21 cellular contexts compared by ENCODE assay signal in genomic region chr15:49990835-49991540, GRCh38.
DNase-seq lines count a peak whose midpoint lies in the region; ATAC-seq and TF ChIP-seq lines count a peak whose summit lies in the region.
"Had no signal": no experiment of that assay in that cellular context is flagged by ENCODE, and none has a peak within 500 bp of the region (broad histone marks: within the 10 kb centered on the region; RNA-seq: fewer than 3 reads in every experiment).

No MANE protein-coding gene starts in this region.

- no peaks in the 10 kb centered on the region for H3K27me3 ChIP-seq in sigmoid colon
- H3K27me3 ChIP-seq: esophagus squamous epithelium, neural progenitor cell, tibial artery had no signal

- H3K4me3 ChIP-seq in AG10803 (ENCODE audit: low read length) (no peak overlapping the region), fibroblast of pulmonary artery (replicated peaks; ENCODE audit: low read depth, low read length) (no peak overlapping the region), sigmoid colon (no peak overlapping the region)
- H3K4me3 ChIP-seq: esophagus squamous epithelium, neural progenitor cell, tibial artery had no signal

- intact Hi-C loops in sigmoid colon (cut with DNase I) = no loop called here
- intact Hi-C loops in left ventricle myocardium superior (cut with micrococcal nuclease) = no loop called here

- TF ChIP-seq EP300 in sigmoid colon (IDR thresholded peaks at IDR 0.05) = peak in 1 of 4 donors; percentile 36

- TF ChIP-seq CTCF in AG10803 (conservative IDR thresholded peaks at IDR 0.05; ENCODE audit: low read length) (no peak), fibroblast of pulmonary artery (IDR thresholded peaks at IDR 0.05; ENCODE audit: low read length, missing control alignments) (no peak), sigmoid colon (IDR thresholded peaks at IDR 0.05) (no peak)

- peaks cover 0 to 92% (median 75%) of the 10 kb centered on the region in 4 donors for H3K4me1 ChIP-seq in sigmoid colon
- H3K4me1 ChIP-seq: Caco-2 had no signal

- WGBS in sigmoid colon, 2 donors = 83 to 87% methylated on average over 6 of the region's 6 CpGs

- no peak for TF ChIP-seq POLR2A in sigmoid colon (IDR thresholded peaks at IDR 0.05)

- ATAC-seq in HG02938 (IDR thresholded peaks at IDR 0.05; ENCODE audit: unreplicated experiment) (no peak), GM19035 (IDR thresholded peaks at IDR 0.05; ENCODE audit: unreplicated experiment) (no peak), left ventricle myocardium superior (no peak)
- ATAC-seq: activated naive CD4-positive, alpha-beta T cell treated with anti-CD3 and anti-CD28 coated beads, Interleukin-2, amount 50 U/mL, for 72 hours; activated T-cell treated with anti-CD3 and anti-CD28 coated beads, Interleukin-2, amount 50 U/mL, for 72 hours; stimulated activated effector memory CD8-positive, alpha-beta T cell treated with anti-CD3 and anti-CD28 coated beads, Interleukin-12 subunit alpha, Interleukin-12 subunit beta, amount 100 ng/mL, for 72 hours; WTC11 had no signal

- H3K9me3 ChIP-seq in sigmoid colon = no peaks in the 10 kb centered on the region
- H3K9me3 ChIP-seq: Caco-2, esophagus squamous epithelium, tibial artery had no signal

- H3K27ac ChIP-seq in sigmoid colon = peak overlapping the region; percentile 39 to 76 (median 60)
- H3K27ac ChIP-seq: neural progenitor cell had no signal

- peak; percentile 86 for DNase-seq in AG10803 (ENCODE audit: low read depth)
- DNase-seq in NCI-H526 treated with DMSO at 0.1 percent for 48 hours (lab: John Stamatoyannopoulos, UW) = peak; percentile 1
- peak; percentile 56 for DNase-seq in fibroblast of pulmonary artery (ENCODE audit: low read depth)
- DNase-seq in sigmoid colon = no peak
- DNase-seq in left ventricle myocardium superior = no peak
- no peak for DNase-seq in NCI-H1694 (lab: John Stamatoyannopoulos, UW)
- DNase-seq: activated CD4-positive, alpha-beta memory T cell treated with anti-CD3 and anti-CD28 coated beads, Interleukin-2, amount 10 ng/mL, durations not matched to agents 7 days and 5 days; activated T-cell treated with anti-CD3 and anti-CD28 coated beads, Interleukin-2, amount 50 U/mL, for 72 hours; Caco-2; esophagus squamous epithelium; MM.1S; NCI-H774; OCI-M1; SIG-M5; tibial artery had no signal

- H3K36me3 ChIP-seq in sigmoid colon = no peaks in the 10 kb centered on the region
- H3K36me3 ChIP-seq: esophagus squamous epithelium, neural progenitor cell, tibial artery had no signal

Comparison
In these comparisons a context has a peak if more than half of its experiments do, and no peak if none do; other contexts are left out.
1. DNase-seq: peak in AG10803 (single experiment), NCI-H526 treated with DMSO at 0.1 percent for 48 hours (single experiment) and fibroblast of pulmonary artery (single experiment); none in sigmoid colon (single experiment), left ventricle myocardium superior (single experiment) and NCI-H1694 (single experiment).